Comparison of ENCODE assay signal across 7 cellular contexts in genomic region chr10:69328888-69329287, GRCh38. TPM values are rescaled to one million over a fixed set of nuclear protein-coding genes. Genes with fewer than 3 reads are reported as not detected.
DNase-seq lines count a peak whose midpoint lies in the region; ATAC-seq, FAIRE-seq and TF ChIP-seq lines count a peak whose summit lies in the region.
"Not testable (repeated sequence)": the region's sequence is repeated elsewhere in the genome, so short reads cannot be mapped to it uniquely, and the experiment has no call there.

No MANE protein-coding gene starts in this region.

- H3K27ac ChIP-seq in H1 (ENCODE audit: low read depth, low read length) = not testable (repeated sequence)
- H3K27ac ChIP-seq in neutrophil = peak overlapping the region; percentile 82

- not testable (repeated sequence) for H3K79me1 ChIP-seq in H1 (ENCODE audit: low read depth, low read length)

- H2BK12ac ChIP-seq in H1 (ENCODE audit: low read depth, low read length) = not testable (repeated sequence)

- H2BK5ac ChIP-seq in H1 (ENCODE audit: low read depth, low read length) = peak overlapping the region; percentile 96; the same call in 1 of the 2 replicates

- H3K9me3 ChIP-seq in H1 (ENCODE audit: insufficient read depth in 2 of 2, low read depth in 1 of 2, low read length in 1 of 2); neutrophil: not testable (repeated sequence)

- POLR2A ChIA-PET in activated naive CD8-positive, alpha-beta T cell treated with anti-CD3 and anti-CD28 coated beads, Interleukin-2, amount 10 ng/mL, durations not matched to agents 7 days and 5 days (lab: Charles Lee) = interaction anchor here (1.0 to 2.6 kb wide), 2 partner anchors 8 to 10 kb away, joined by 3 to 31 read pairs; no protein-coding TSS in a partner anchor
- POLR2A ChIA-PET in H1 (lab: Charles Lee; ENCODE audit: partially characterized antibody) = interaction anchor here (2.4 to 2.7 kb wide), 2 partner anchors 10 to 23 kb away, joined by 8 to 16 read pairs; no protein-coding TSS in a partner anchor

- intact Hi-C loops in activated CD4-positive, alpha-beta T cell treated with anti-CD3 and anti-CD28 coated beads, Interleukin-2, amount 10 ng/mL, durations not matched to agents 24 days and 14 days (cut with micrococcal nuclease) = loop anchor here (1.0 kb wide), 1 partner anchor 10 kb away; no protein-coding TSS in a partner anchor

- not testable (repeated sequence) for H3K27me3 ChIP-seq in H1 (replicated peaks in 1 of 4; ENCODE audit: control insufficient read depth in 3 of 4, extremely low read depth in 1 of 4, insufficient read depth in 3 of 4, low read length in 3 of 4); neutrophil

- not testable (repeated sequence) for TF ChIP-seq POLR2A in H1 (IDR thresholded peaks at IDR 0.05; ENCODE audit: control extremely low read depth in 1 of 2, low read depth in 2 of 2, low read length in 2 of 2)

- not testable (repeated sequence) for H2AFZ ChIP-seq in H1 (ENCODE audit: low read length)

- peaks cover 24% of the 10 kb centered on the region for H3K36me3 Mint-ChIP-seq in HFFc6 (ENCODE audit: low read depth)
- not testable (repeated sequence) for H3K36me3 Mint-ChIP-seq in activated CD4-positive, alpha-beta T cell treated with anti-CD3 and anti-CD28 coated beads, Interleukin-2, amount 10 ng/mL, durations not matched to agents 24 days and 14 days (ENCODE audit: low read depth); immature natural killer cell
- peaks cover 13% of the 10 kb centered on the region for H3K36me3 Mint-ChIP-seq in activated naive CD8-positive, alpha-beta T cell treated with anti-CD3 and anti-CD28 coated beads, Interleukin-2, amount 10 ng/mL, durations not matched to agents 7 days and 5 days
- peaks cover 10 to 16% of the 10 kb centered on the region in 2 donors for H3K36me3 Mint-ChIP-seq in stimulated activated naive B cell treated with anti-CD40 and anti-IgM and Interleukin-4, amounts not matched to agents 10 μg/mL and 1 μg/mL and 100 μg/mL, for 72 hours

- H3K56ac ChIP-seq in H1 (replicated peaks; ENCODE audit: insufficient read length, low read depth, low read length) = not testable (repeated sequence)

- WGBS in H1 (ENCODE audit: extremely low coverage in 1 of 2, insufficient coverage in 1 of 2, insufficient read length in 1 of 2, insufficient replicate concordance in 2 of 2, low coverage in 1 of 2, low lambda C conversion rate in 2 of 2, missing lambda C conversion rate in 1 of 2), 2 experiments = 82% methylated on average over 2 of the region's 2 CpGs; no CpG with 5 or more reads in 1 of the 2 experiments

- not testable (repeated sequence) for H4K91ac ChIP-seq in H1 (replicated peaks; ENCODE audit: insufficient read length, low read length)

- H2BK15ac ChIP-seq in H1 (ENCODE audit: low read length) = not testable (repeated sequence)

- H3K9me3 Mint-ChIP-seq in HFFc6; activated CD4-positive, alpha-beta T cell treated with anti-CD3 and anti-CD28 coated beads, Interleukin-2, amount 10 ng/mL, durations not matched to agents 24 days and 14 days; activated naive CD8-positive, alpha-beta T cell treated with anti-CD3 and anti-CD28 coated beads, Interleukin-2, amount 10 ng/mL, durations not matched to agents 7 days and 5 days; immature natural killer cell; stimulated activated naive B cell treated with anti-CD40 and anti-IgM and Interleukin-4, amounts not matched to agents 10 μg/mL and 1 μg/mL and 100 μg/mL, for 72 hours: not testable (repeated sequence)

- peak overlapping the region; percentile 52 for H4K5ac ChIP-seq in H1 (ENCODE audit: insufficient read length, low read depth, low read length)

- H3K9ac ChIP-seq in H1 (replicated peaks in 1 of 4; ENCODE audit: extremely low read depth in 1 of 4, low read depth in 3 of 4, low read length in 3 of 4) = not testable (repeated sequence)

- not testable (repeated sequence) for H3K4me3 ChIP-seq in H1 (ENCODE audit: extremely low read depth in 1 of 4, insufficient read depth in 2 of 4, low read depth in 3 of 4, low read length in 4 of 4); neutrophil (ENCODE audit: low read depth in 1 of 2, low read length in 1 of 2)

- not testable (repeated sequence) for H3K23ac ChIP-seq in H1 (ENCODE audit: insufficient read length)

- FAIRE-seq in H1 (lab: Jason Lieb, UNC) = not testable (repeated sequence)

- H3K27ac Mint-ChIP-seq in HFFc6 = peak overlapping the region; percentile 88
- H3K27ac Mint-ChIP-seq in activated CD4-positive, alpha-beta T cell treated with anti-CD3 and anti-CD28 coated beads, Interleukin-2, amount 10 ng/mL, durations not matched to agents 24 days and 14 days = peak overlapping the region; percentile 87
- H3K27ac Mint-ChIP-seq in activated naive CD8-positive, alpha-beta T cell treated with anti-CD3 and anti-CD28 coated beads, Interleukin-2, amount 10 ng/mL, durations not matched to agents 7 days and 5 days = not testable (repeated sequence)
- H3K27ac Mint-ChIP-seq in immature natural killer cell = peak overlapping the region; percentile 17 to 84 (median 68)
- H3K27ac Mint-ChIP-seq in stimulated activated naive B cell treated with anti-CD40 and anti-IgM and Interleukin-4, amounts not matched to agents 10 μg/mL and 1 μg/mL and 100 μg/mL, for 72 hours = peak overlapping the region; percentile 89

- H3K4me1 Mint-ChIP-seq in HFFc6 (ENCODE audit: low read depth) (peaks cover 73% of the 10 kb centered on the region), immature natural killer cell (peaks cover 39 to 49% of the 10 kb centered on the region in 2 donors)
- H3K4me1 Mint-ChIP-seq in activated CD4-positive, alpha-beta T cell treated with anti-CD3 and anti-CD28 coated beads, Interleukin-2, amount 10 ng/mL, durations not matched to agents 24 days and 14 days = peaks cover 46% of the 10 kb centered on the region
- H3K4me1 Mint-ChIP-seq in activated naive CD8-positive, alpha-beta T cell treated with anti-CD3 and anti-CD28 coated beads, Interleukin-2, amount 10 ng/mL, durations not matched to agents 7 days and 5 days = peaks cover 47% of the 10 kb centered on the region
- H3K4me1 Mint-ChIP-seq in stimulated activated naive B cell treated with anti-CD40 and anti-IgM and Interleukin-4, amounts not matched to agents 10 μg/mL and 1 μg/mL and 100 μg/mL, for 72 hours = peaks cover 27 to 37% of the 10 kb centered on the region in 2 donors

- not testable (repeated sequence) for DNase-seq in HFFc6; activated CD4-positive, alpha-beta T cell treated with anti-CD3 and anti-CD28 coated beads, Interleukin-2, amount 10 ng/mL, durations not matched to agents 24 days and 14 days; activated naive CD8-positive, alpha-beta T cell treated with anti-CD3 and anti-CD28 coated beads, Interleukin-2, amount 10 ng/mL, durations not matched to agents 7 days and 5 days; H1 (ENCODE audit: low read depth in 1 of 2, low spot score in 2 of 2); immature natural killer cell; stimulated activated naive B cell treated with anti-CD40 and anti-IgM and Interleukin-4, amounts not matched to agents 10 μg/mL and 1 μg/mL and 100 μg/mL, for 72 hours

- not testable (repeated sequence) for TF ChIP-seq EP300 in H1 (IDR thresholded peaks at IDR 0.05; ENCODE audit: borderline replicate concordance in 1 of 2, low read depth in 2 of 2, low read length in 2 of 2)

- H3K4me1 ChIP-seq in H1 (replicated peaks in 1 of 4; ENCODE audit: control insufficient read depth in 3 of 4, insufficient read depth in 4 of 4, low read length in 3 of 4) (peaks cover 22 to 56% (median 48%) of the 10 kb centered on the region in 4 experiments), neutrophil (ENCODE audit: control insufficient read depth in 1 of 2, insufficient read depth in 1 of 2, low read depth in 1 of 2, low read length in 1 of 2) (peaks cover 48 to 50% of the 10 kb centered on the region in 2 experiments)

- not testable (repeated sequence) for H4K20me1 ChIP-seq in H1 (replicated peaks in 1 of 2; ENCODE audit: control insufficient read depth in 1 of 2, insufficient read depth in 2 of 2, low read length in 2 of 2)

- not testable (repeated sequence) for H2AK5ac ChIP-seq in H1 (ENCODE audit: low read depth, low read length)

- not testable (repeated sequence) for H3K4ac ChIP-seq in H1 (replicated peaks; ENCODE audit: insufficient read length, low read depth, low read length)

- not testable (repeated sequence) for H3K14ac ChIP-seq in H1 (ENCODE audit: insufficient read length)

- CTCF ChIA-PET in H1 (lab: Charles Lee; ENCODE audit: partially characterized antibody) = interaction anchor here (1.6 to 1.9 kb wide), 2 partner anchors 10 to 64 kb away, joined by 6 read pairs; no protein-coding TSS in a partner anchor

- H3K36me3 ChIP-seq in H1 (ENCODE audit: control insufficient read depth in 2 of 4, insufficient read depth in 4 of 4, low read length in 3 of 4); neutrophil: not testable (repeated sequence)

- not testable (repeated sequence) for ATAC-seq in activated naive CD8-positive, alpha-beta T cell treated with anti-CD3 and anti-CD28 coated beads, Interleukin-2, amount 10 ng/mL, durations not matched to agents 7 days and 5 days (ENCODE audit: low read depth); stimulated activated naive B cell treated with anti-CD40 and anti-IgM and Interleukin-4, amounts not matched to agents 10 μg/mL and 1 μg/mL and 100 μg/mL, for 72 hours (replicated peaks)

- H3K23me2 ChIP-seq in H1 (ENCODE audit: low read depth, low read length) = not testable (repeated sequence)

- peaks cover 34 to 87% of the 10 kb centered on the region in 2 experiments for H3K79me2 ChIP-seq in H1 (ENCODE audit: control insufficient read depth in 1 of 2, insufficient read depth in 2 of 2, low read length in 2 of 2)

- H2BK120ac ChIP-seq in H1 (replicated peaks; ENCODE audit: low read depth, low read length) = not testable (repeated sequence)

- TF ChIP-seq CTCF in HFFc6 (IDR thresholded peaks at IDR 0.05); H1 (IDR thresholded peaks at IDR 0.05; ENCODE audit: control extremely low read depth in 1 of 3, insufficient read depth in 1 of 3, low read depth in 1 of 3, low read length in 3 of 3); neutrophil (IDR thresholded peaks at IDR 0.05): not testable (repeated sequence)

- H3K4me3 Mint-ChIP-seq in HFFc6 = not testable (repeated sequence)
- peak overlapping the region; percentile 77 for H3K4me3 Mint-ChIP-seq in activated CD4-positive, alpha-beta T cell treated with anti-CD3 and anti-CD28 coated beads, Interleukin-2, amount 10 ng/mL, durations not matched to agents 24 days and 14 days
- peak overlapping the region; percentile 48 for H3K4me3 Mint-ChIP-seq in activated naive CD8-positive, alpha-beta T cell treated with anti-CD3 and anti-CD28 coated beads, Interleukin-2, amount 10 ng/mL, durations not matched to agents 7 days and 5 days
- peak overlapping the region in 4 of 5 donors; percentile 22 to 72 (median 42) for H3K4me3 Mint-ChIP-seq in immature natural killer cell
- peak overlapping the region; percentile 37 to 43 for H3K4me3 Mint-ChIP-seq in stimulated activated naive B cell treated with anti-CD40 and anti-IgM and Interleukin-4, amounts not matched to agents 10 μg/mL and 1 μg/mL and 100 μg/mL, for 72 hours

- not testable (repeated sequence) for TF ChIP-seq RAD21 in H1 (IDR thresholded peaks at IDR 0.05 in 1 of 2, conservative IDR thresholded peaks at IDR 0.05 in 1 of 2; ENCODE audit: low read depth in 2 of 2, low read length in 2 of 2)

- not testable (repeated sequence) for H4K8ac ChIP-seq in H1 (ENCODE audit: extremely low read depth, insufficient read depth, low read length)

- H3K18ac ChIP-seq in H1 (ENCODE audit: extremely low read depth, low read length) = not testable (repeated sequence)

- H3K4me2 ChIP-seq in H1 (ENCODE audit: insufficient read depth in 1 of 2, low read depth in 2 of 2, low read length in 2 of 2) = peak overlapping the region in 1 of 2 experiments; percentile 40; a peak in 1 of 4 replicates

- not testable (repeated sequence) for H3K27me3 Mint-ChIP-seq in HFFc6 (ENCODE audit: insufficient read depth); activated CD4-positive, alpha-beta T cell treated with anti-CD3 and anti-CD28 coated beads, Interleukin-2, amount 10 ng/mL, durations not matched to agents 24 days and 14 days; activated naive CD8-positive, alpha-beta T cell treated with anti-CD3 and anti-CD28 coated beads, Interleukin-2, amount 10 ng/mL, durations not matched to agents 7 days and 5 days; immature natural killer cell (ENCODE audit: low read depth in 3 of 3); stimulated activated naive B cell treated with anti-CD40 and anti-IgM and Interleukin-4, amounts not matched to agents 10 μg/mL and 1 μg/mL and 100 μg/mL, for 72 hours

- H2BK20ac ChIP-seq in H1 (ENCODE audit: low read length) = not testable (repeated sequence)

RNA-seq across cellular contexts. Expression of gene HK1, which starts 50.6 kb away (rescaled TPM):
- total RNA-seq in HFFc6 (2021; fragmentation: NEBNext Ultra II Directional; extraction: Animal tissue kit (Norgen Biotek cat#: 25700)) = 100 to 1,000 TPM; 149 to 158 (median 155) TPM
- 183 and 185 TPM in 2 replicates for total RNA-seq in activated CD4-positive, alpha-beta T cell treated with anti-CD3 and anti-CD28 coated beads, Interleukin-2, amount 10 ng/mL, durations not matched to agents 24 days and 14 days
- 100 to 1,000 TPM; 118 to 123 TPM for total RNA-seq in activated naive CD8-positive, alpha-beta T cell treated with anti-CD3 and anti-CD28 coated beads, Interleukin-2, amount 10 ng/mL, durations not matched to agents 7 days and 5 days
- 237 and 247 TPM in 2 replicates for total RNA-seq in H1 (2021; fragmentation: NEBNext Ultra II Directional; extraction: Animal tissue kit (Norgen Biotek cat#: 25700))
- polyA plus RNA-seq in H1 (2011; rRNA removed) (55.8 and 91.2 TPM in 2 replicates), immature natural killer cell (10 to 100 TPM; 48.8 to 96.3 (median 72.2) TPM)
- polyA plus RNA-seq in H1 (2011; cell fraction: cytosol; rRNA removed) = 99.9 TPM
- 110 TPM for polyA plus RNA-seq in H1 (2011; cell fraction: nucleus; rRNA removed)
- 178 to 213 TPM (median 203 TPM) in 4 replicates for polyA plus RNA-seq in H1 (2012, experiment 1 of 2)
- 65.2 TPM for polyA plus RNA-seq in H1 (2012, experiment 2 of 2)
- 115 TPM for polyA plus RNA-seq in H1 (2013, experiment 1 of 2)
- polyA plus RNA-seq in H1 (2013, experiment 2 of 2) = 110 TPM
- 135 and 144 TPM in 2 replicates for polyA minus RNA-seq in H1 (2011; rRNA and poly(A)+ RNA removed)
- 76.1 TPM for polyA minus RNA-seq in H1 (2011; cell fraction: cytosol; rRNA and poly(A)+ RNA removed)
- polyA minus RNA-seq in H1 (2011; cell fraction: nucleus; rRNA and poly(A)+ RNA removed) = 44.9 TPM
